Comparison of ENCODE assay signal across 9 cellular contexts in genomic region chr9:69324549-69325401, GRCh38. TPM values are rescaled to one million over a fixed set of nuclear protein-coding genes. Genes with fewer than 3 reads are reported as not detected.
DNase-seq lines count a peak whose midpoint lies in the region; ATAC-seq and TF ChIP-seq lines count a peak whose summit lies in the region.
"Had no signal": no experiment of that assay in that cellular context is flagged by ENCODE, and none has a peak within 500 bp of the region (broad histone marks: within the 10 kb centered on the region; RNA-seq: fewer than 3 reads in every experiment).

Gene ENTREP1 (plus strand): TSS chr9:69325215. CDS start chr9:69325310, 95 bp downstream.

- no peaks in the 10 kb centered on the region for H3K36me3 Mint-ChIP-seq in osteocyte (ENCODE audit: unreplicated experiment)

- peaks cover 7% of the 10 kb centered on the region for H3K36me3 ChIP-seq in cardiac muscle cell

- H3K27ac Mint-ChIP-seq in osteocyte (ENCODE audit: unreplicated experiment): no peak within 1 kb of the TSS

- peaks cover 30% of the 10 kb centered on the region for H3K4me1 ChIP-seq in cardiac muscle cell (ENCODE audit: low read depth)

- no peak for TF ChIP-seq CTCF in cardiac muscle cell (IDR thresholded peaks at IDR 0.05; ENCODE audit: low read depth, low read length)
- peak; percentile 18 for TF ChIP-seq CTCF in osteocyte (IDR thresholded peaks at IDR 0.05)

- no peaks in the 10 kb centered on the region for H3K9me3 ChIP-seq in cardiac muscle cell (ENCODE audit: low read depth)

- peak; percentile 1 to 8 for DNase-seq in activated CD4-positive, alpha-beta T cell treated with anti-CD3 and anti-CD28 coated beads, Interleukin-2, amount 50 U/mL, for 48 hours
- no peak for DNase-seq in activated CD4-positive, alpha-beta T cell treated with anti-CD3 and anti-CD28 coated beads, Interleukin-2, amount 50 U/mL, for 4 hours
- peak; percentile 14 for DNase-seq in NCI-H1048 (lab: John Stamatoyannopoulos, UW)
- DNase-seq in activated T-cell treated with anti-CD3 and anti-CD28 coated beads, Interleukin-2, amount 50 U/mL, for 48 hours: peak; percentile 21 to 24
- peak; percentile 39 to 86 for DNase-seq in cardiac muscle cell (ENCODE audit: low read depth in 1 of 2, low spot score in 1 of 2)
- DNase-seq in osteocyte (ENCODE audit: extremely low spot score, unreplicated experiment): no peak
- no peak for DNase-seq in pons (ENCODE audit: low spot score)
- DNase-seq: DND-41 had no signal

- H3K27me3 ChIP-seq in cardiac muscle cell: no peaks in the 10 kb centered on the region

- peak within 1 kb of the TSS; percentile 97 for H3K27ac ChIP-seq in cardiac muscle cell

- no peaks in the 10 kb centered on the region for H3K9me3 Mint-ChIP-seq in osteocyte (ENCODE audit: unreplicated experiment)

- H3K27me3 Mint-ChIP-seq in osteocyte (ENCODE audit: unreplicated experiment): peaks cover 83% of the 10 kb centered on the region

- H3K4me1 Mint-ChIP-seq in osteocyte (ENCODE audit: unreplicated experiment): peaks cover 12% of the 10 kb centered on the region

- H3K4me3 ChIP-seq in cardiac muscle cell: peak within 1 kb of the TSS; percentile 84

- ATAC-seq in GM19328 (IDR thresholded peaks at IDR 0.05; ENCODE audit: unreplicated experiment): no peak

- peak within 1 kb of the TSS; percentile 72 for H3K4me3 Mint-ChIP-seq in osteocyte (ENCODE audit: unreplicated experiment)

RNA-seq across cellular contexts. Expression of gene ENTREP1, which starts in this region (rescaled TPM):
- total RNA-seq in cardiac muscle cell: 110 and 176 TPM in 2 replicates
- polyA plus RNA-seq in cardiac muscle cell: 180 and 189 TPM in 2 replicates
- 0.24 and 0.26 TPM in 2 replicates for total RNA-seq in osteocyte

Comparison
In these comparisons a context has a peak if more than half of its experiments do, and no peak if none do; other contexts are left out.
1. RNA of gene ENTREP1 (total RNA-seq): 110 to 176 TPM in cardiac muscle cell; 0.24 to 0.26 TPM in osteocyte; every median in the first group is over 10 times any median in the second.
2. DNase-seq: peak in activated CD4-positive, alpha-beta T cell treated with anti-CD3 and anti-CD28 coated beads, Interleukin-2, amount 50 U/mL, for 48 hours (2 of 2), NCI-H1048 (single experiment), activated T-cell treated with anti-CD3 and anti-CD28 coated beads, Interleukin-2, amount 50 U/mL, for 48 hours (2 of 2) and cardiac muscle cell (2 of 2); none in activated CD4-positive, alpha-beta T cell treated with anti-CD3 and anti-CD28 coated beads, Interleukin-2, amount 50 U/mL, for 4 hours (0 of 2), osteocyte (single experiment) and pons (single experiment).